In the genomic region with DNA sequence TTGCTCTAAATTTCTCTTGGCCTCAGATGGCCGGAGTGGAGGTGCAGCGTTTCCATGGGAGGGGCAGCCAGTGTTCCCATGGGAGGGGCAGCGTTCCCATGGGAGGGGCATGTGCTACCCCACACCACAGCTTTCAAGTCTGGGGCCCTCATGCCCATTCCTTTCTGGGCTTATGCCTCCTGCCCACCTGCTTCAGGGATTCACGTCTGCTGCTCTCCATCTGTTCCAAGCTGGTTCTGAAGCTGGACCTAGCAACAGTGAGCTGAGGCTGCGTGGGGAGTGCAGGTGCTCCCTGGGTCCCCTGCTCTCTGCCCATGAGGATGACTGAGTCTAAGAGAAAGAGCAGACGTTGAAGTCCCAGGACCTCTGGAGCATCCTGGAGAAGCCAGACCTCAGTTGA, we compare ENCODE assay signal across 21 cellular contexts.
A peak's percentile ranks its signal among the peaks of the same experiment; 100 is the strongest.
DNase-seq lines count a peak whose midpoint lies in the region; ATAC-seq and TF ChIP-seq lines count a peak whose summit lies in the region.
"Had no signal": no experiment of that assay in that cellular context is flagged by ENCODE, and none has a peak within 500 bp of the region (broad histone marks: within the 10 kb centered on the region; RNA-seq: fewer than 3 reads in every experiment).

No MANE protein-coding gene starts in this region.

- ATAC-seq in HG02973 (IDR thresholded peaks at IDR 0.05; ENCODE audit: unreplicated experiment) (no peak), upper lobe of left lung (ENCODE audit: low FRiP score in 2 of 2) (no peak)
- ATAC-seq: Right ventricle myocardium inferior had no signal

- H3K4me2 ChIP-seq in BLaER1 treated with 17β-estradiol and CSF1 and Interleukin-3, amounts not matched to agents 10 nM and 100 nM = peak overlapping the region in 7 of 11 experiments; percentile 17 to 95 (median 85); a peak in 12 of 22 replicates
- no peak overlapping the region for H3K4me2 ChIP-seq in H9 (ENCODE audit: insufficient read depth, insufficient read length, low read length)
- H3K4me2 ChIP-seq: PC-9 had no signal

- no peak overlapping the region; the same call in 1 of the 2 replicates for H2BK15ac ChIP-seq in H9 (ENCODE audit: low read depth, low read length)

- no CpG with 5 or more reads among the region's 6 CpGs for WGBS in H9 (ENCODE audit: extremely low coverage, insufficient read length, low lambda C conversion rate)
- WGBS in upper lobe of left lung, 2 donors = 83 to 87% methylated on average over 6 of the region's 6 CpGs

- H2BK5ac ChIP-seq in H9 (ENCODE audit: insufficient read length, low read length) = no peak overlapping the region

- no peak overlapping the region for H3K18ac ChIP-seq in H9 (ENCODE audit: insufficient read length, low read depth, low read length)

- H3K9me3 ChIP-seq in BLaER1 treated with 17β-estradiol and CSF1 and Interleukin-3, amounts not matched to agents 10 nM and 100 nM (replicated peaks in 1 of 11) = peaks cover 20 to 51% (median 35%) of the 10 kb centered on the region in 11 experiments
- H3K9me3 ChIP-seq in H9 (ENCODE audit: control insufficient read depth, low read depth, low read length) = no peaks in the 10 kb centered on the region
- no peaks in the 10 kb centered on the region for H3K9me3 ChIP-seq in upper lobe of left lung

- H3K79me1 ChIP-seq in H9 (ENCODE audit: insufficient read depth, low read depth, low read length, poor library complexity, severe bottlenecking) = no peaks in the 10 kb centered on the region

- H3K27ac ChIP-seq in BLaER1 treated with 17β-estradiol and CSF1 and Interleukin-3, amounts not matched to agents 10 nM and 100 nM = no peak overlapping the region
- no peak overlapping the region for H3K27ac ChIP-seq in H9 (ENCODE audit: insufficient read length, low read depth, low read length)
- H3K27ac ChIP-seq in upper lobe of left lung = no peak overlapping the region
- H3K27ac ChIP-seq: PC-9 had no signal

- H4K20me1 ChIP-seq in BLaER1 treated with 17β-estradiol and CSF1 and Interleukin-3, amounts not matched to agents 10 nM and 100 nM = peaks cover 0 to 19% (median 0%) of the 10 kb centered on the region in 11 experiments; a peak in 5 of 22 replicates
- H4K20me1 ChIP-seq in H9 (ENCODE audit: control insufficient read depth, insufficient read depth, insufficient read length) = no peaks in the 10 kb centered on the region

- TF ChIP-seq POLR2A in upper lobe of left lung (IDR thresholded peaks at IDR 0.05) = no peak

- H3K4me3 Mint-ChIP-seq in H9 = no peak overlapping the region; a peak in 1 of 5 replicates
- H3K4me3 Mint-ChIP-seq: CD4-positive, alpha-beta memory T cell had no signal

- peaks cover 25% of the 10 kb centered on the region for H3K27me3 Mint-ChIP-seq in H9 (ENCODE audit: low read depth)

- no peak overlapping the region for H2BK120ac ChIP-seq in H9 (ENCODE audit: low read depth, low read length, poor library complexity, severe bottlenecking)

- H3K56ac ChIP-seq in H9 (ENCODE audit: insufficient read length, low read depth, low read length) = no peak overlapping the region

- H3K36me3 Mint-ChIP-seq in H9 (ENCODE audit: insufficient read depth in 1 of 3, low read depth in 3 of 3) = peaks cover 4 to 15% (median 10%) of the 10 kb centered on the region in 3 experiments; a peak in 6 of 7 replicates
- H3K36me3 Mint-ChIP-seq: CD4-positive, alpha-beta memory T cell had no signal

- no peak for TF ChIP-seq EP300 in upper lobe of left lung (IDR thresholded peaks at IDR 0.05)

- H2BK20ac ChIP-seq in H9 (ENCODE audit: low read depth, low read length, poor library complexity, severe bottlenecking) = no peak overlapping the region

- no peak overlapping the region for H4K8ac ChIP-seq in H9 (replicated peaks; ENCODE audit: insufficient read length, low read depth, low read length)

- H3K27ac Mint-ChIP-seq in H9 = no peak overlapping the region
- H3K27ac Mint-ChIP-seq: CD4-positive, alpha-beta memory T cell had no signal

- no peaks in the 10 kb centered on the region for H3K36me3 ChIP-seq in BLaER1 treated with 17β-estradiol and CSF1 and Interleukin-3, amounts not matched to agents 10 nM and 100 nM
- H3K36me3 ChIP-seq in upper lobe of left lung = no peaks in the 10 kb centered on the region

- no peak overlapping the region for H3K9ac ChIP-seq in BLaER1 treated with 17β-estradiol and CSF1 and Interleukin-3, amounts not matched to agents 10 nM and 100 nM
- H3K9ac ChIP-seq in H9 (ENCODE audit: extremely low read depth, insufficient read length, low read length) = no peak overlapping the region

- H2AK5ac ChIP-seq in H9 (ENCODE audit: insufficient read length, low read length) = no peak overlapping the region

- H3T11ph ChIP-seq in H9 (ENCODE audit: low read length) = no peak overlapping the region

- no peak for TF ChIP-seq CTCF in H9 (conservative IDR thresholded peaks at IDR 0.05)
- no peak for TF ChIP-seq CTCF in upper lobe of left lung (IDR thresholded peaks at IDR 0.05)

- peak overlapping the region; percentile 60 for H2BK12ac ChIP-seq in H9 (ENCODE audit: insufficient read length, low read depth, low read length)

- no peak overlapping the region for H3K4me3 ChIP-seq in BLaER1 treated with 17β-estradiol and CSF1 and Interleukin-3, amounts not matched to agents 10 nM and 100 nM
- H3K4me3 ChIP-seq in upper lobe of left lung = no peak overlapping the region
- H3K4me3 ChIP-seq: PC-9 had no signal

- H3K9me3 Mint-ChIP-seq in H9 = peaks cover 9 to 22% of the 10 kb centered on the region in 2 experiments

- DNase-seq in H9 (no peak), NCI-H524 treated with DMSO at 0.1 percent for 48 hours (lab: John Stamatoyannopoulos, UW) (peak; percentile 79), islet precursor cell (peak; percentile 37), upper lobe of left lung (no peak)
- DNase-seq in stimulated activated CD8-positive, alpha-beta memory T cell treated with anti-CD3 and anti-CD28 coated beads, Interleukin-4, amount 100 ng/mL, for 48 hours = no peak
- DNase-seq: CD4-positive, alpha-beta memory T cell; COR-L47; DMS79; KBM-7; MV-4-11; NCI-H1105; NCI-H1436 treated with DMSO at 0.1 percent for 48 hours; NCI-H2029; NCI-H226; NCI-H510A treated with DMSO at 0.1 percent for 48 hours; NCI-H774; PC-9; T-helper 1 cell had no signal

- peaks cover 37 to 59% (median 50%) of the 10 kb centered on the region in 10 experiments for H3K4me1 ChIP-seq in BLaER1 treated with 17β-estradiol and CSF1 and Interleukin-3, amounts not matched to agents 10 nM and 100 nM
- H3K4me1 ChIP-seq in H9 (ENCODE audit: insufficient read depth, low read length) = 0 out of 2 replicates have a peak, but pooled peaks cover 8% of the 10 kb centered on the region
- H3K4me1 ChIP-seq in upper lobe of left lung = no peaks in the 10 kb centered on the region

- peaks cover 4% of the 10 kb centered on the region for H3K23me2 ChIP-seq in H9 (ENCODE audit: insufficient read length, low read depth, low read length, poor library complexity, severe bottlenecking)

- no peak overlapping the region for H3K4ac ChIP-seq in H9 (ENCODE audit: low read depth, low read length)

- H3K27me3 ChIP-seq in BLaER1 treated with 17β-estradiol and CSF1 and Interleukin-3, amounts not matched to agents 10 nM and 100 nM = peaks cover 0 to 60% (median 0%) of the 10 kb centered on the region in 11 experiments; a peak in 8 of 22 replicates
- H3K27me3 ChIP-seq in H9 (ENCODE audit: insufficient read depth, low read length) (no peaks in the 10 kb centered on the region), upper lobe of left lung (no peaks in the 10 kb centered on the region)

- H2AFZ ChIP-seq in H9 (ENCODE audit: low read length) = no peak overlapping the region
- H2AFZ ChIP-seq: PC-9 had no signal

- H3K14ac ChIP-seq in H9 (ENCODE audit: insufficient read depth, low read length) = no peak overlapping the region; the same call in 1 of the 2 replicates

- H4K91ac ChIP-seq in H9 (ENCODE audit: insufficient read length, low read depth, low read length) = no peak overlapping the region

- H3K4me1 Mint-ChIP-seq in H9 = peaks cover 44 to 48% of the 10 kb centered on the region in 2 experiments

- no peak overlapping the region for H3K23ac ChIP-seq in H9 (ENCODE audit: insufficient read length, low read depth, low read length)

- no peaks in the 10 kb centered on the region for H3K79me2 ChIP-seq in H9 (ENCODE audit: insufficient read depth, low read length)

- H4K5ac ChIP-seq in H9 (ENCODE audit: insufficient read length, low read depth, low read length) = no peak overlapping the region

Comparison
In these comparisons a context has a peak if more than half of its experiments do, and no peak if none do; other contexts are left out.
1. DNase-seq: peak in NCI-H524 treated with DMSO at 0.1 percent for 48 hours (single experiment) and islet precursor cell (single experiment); none in H9 (single experiment), stimulated activated CD8-positive, alpha-beta memory T cell treated with anti-CD3 and anti-CD28 coated beads, Interleukin-4, amount 100 ng/mL, for 48 hours (single experiment) and upper lobe of left lung (0 of 2).